8 cellular contexts compared by ENCODE assay signal in genomic region chr11:68099474-68100405, GRCh38. TPM values are rescaled to one million over a fixed set of nuclear protein-coding genes. Genes with fewer than 3 reads are reported as not detected.
DNase-seq lines count a peak whose midpoint lies in the region; ATAC-seq and TF ChIP-seq lines count a peak whose summit lies in the region.

No MANE protein-coding gene starts in this region.

- no peaks in the 10 kb centered on the region for H3K27me3 ChIP-seq in thymus (ENCODE audit: control insufficient read depth, insufficient read depth)

- no peak for TF ChIP-seq CTCF in LNCaP clone FGC (IDR thresholded peaks at IDR 0.05; ENCODE audit: control insufficient read depth, extremely low read depth, insufficient read depth)

- DNase-seq in DMS79 (lab: John Stamatoyannopoulos, UW) (peak; percentile 80), LNCaP clone FGC (ENCODE audit: low read depth) (peak; percentile 46), activated T-cell treated with anti-CD3 and anti-CD28 coated beads for 24 hours (ENCODE audit: low read depth) (peak; percentile 9), left colon (peak; percentile 47 to 65)

- intact Hi-C loops in left colon (cut with DNase I, micrococcal nuclease), result no loop called here

- peaks cover 3% of the 10 kb centered on the region for H3K4me1 ChIP-seq in thymus (ENCODE audit: control insufficient read depth, insufficient read depth, low read length)

- H3K27ac ChIP-seq in thymus (ENCODE audit: low read depth), result peak overlapping the region; percentile 50

- peak; percentile 59 for ATAC-seq in left colon
- ATAC-seq in HG03045 (IDR thresholded peaks at IDR 0.05; ENCODE audit: unreplicated experiment), result no peak
- no peak for ATAC-seq in HG02852 (IDR thresholded peaks at IDR 0.05; ENCODE audit: unreplicated experiment)
- ATAC-seq in GM19351 (IDR thresholded peaks at IDR 0.05; ENCODE audit: unreplicated experiment), result no peak

- WGBS in thymus, result 24% methylated on average over 12 of the region's 12 CpGs

- H3K4me3 ChIP-seq in LNCaP clone FGC (ENCODE audit: low read depth, low read length) (peak overlapping the region; percentile 43), thymus (ENCODE audit: low read length) (peak overlapping the region; percentile 1)

- no peaks in the 10 kb centered on the region for H3K9me3 ChIP-seq in thymus (ENCODE audit: control insufficient read depth)

- no peaks in the 10 kb centered on the region for H3K36me3 ChIP-seq in thymus (ENCODE audit: control insufficient read depth, insufficient read depth)

RNA-seq across cellular contexts. Expression of gene CHKA, which starts 21.4 kb away (rescaled TPM):
- 10 to 100 TPM; 47.6 to 87.4 TPM for total RNA-seq in left colon
- 46.0 TPM for polyA plus RNA-seq in thymus

Comparison
In these comparisons a context has a peak if more than half of its experiments do, and no peak if none do; other contexts are left out.
1. DNase-seq: peak in every context shown above with its lines; median percentile 80 in DMS79; 56 in left colon; 46 in LNCaP clone FGC; 9 in activated T-cell treated with anti-CD3 and anti-CD28 coated beads for 24 hours.